In the genomic region with DNA sequence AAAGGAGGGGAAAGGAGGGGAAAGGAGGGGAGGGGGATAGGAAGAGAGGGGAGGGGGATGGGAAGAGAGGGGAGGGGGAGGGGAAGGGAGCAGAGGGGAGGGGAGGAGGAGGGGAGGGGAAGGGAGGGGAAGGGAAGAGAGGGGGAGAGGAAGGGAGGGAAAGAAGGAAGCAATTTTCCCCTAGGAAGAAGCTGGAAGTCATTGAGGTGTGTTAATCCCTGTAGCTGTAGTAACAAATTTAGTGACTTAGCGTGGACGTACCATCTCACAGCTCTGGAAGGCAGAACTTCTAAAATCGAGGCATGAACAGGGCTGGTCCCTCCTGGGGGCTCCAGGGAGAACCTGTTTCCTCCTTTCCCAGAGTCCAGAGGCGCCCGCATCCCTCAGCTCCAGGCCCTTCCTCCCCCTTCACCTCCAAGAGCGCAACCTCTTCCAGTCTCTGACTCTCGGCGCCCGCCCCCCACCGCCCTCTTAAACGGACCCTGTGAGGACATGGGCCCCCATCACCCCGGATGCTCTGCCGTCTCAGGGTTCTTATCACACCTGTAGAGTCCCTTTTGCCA, we compare ENCODE assay signal across 22 cellular contexts. TPM values are rescaled to one million over a fixed set of nuclear protein-coding genes. Genes with fewer than 3 reads are reported as not detected.
DNase-seq lines count a peak whose midpoint lies in the region; ATAC-seq, FAIRE-seq and TF ChIP-seq lines count a peak whose summit lies in the region.
"Had no signal": no experiment of that assay in that cellular context is flagged by ENCODE, and none has a peak within 500 bp of the region (broad histone marks: within the 10 kb centered on the region; RNA-seq: fewer than 3 reads in every experiment).

No MANE protein-coding gene starts in this region.

- FAIRE-seq in K562 (lab: Jason Lieb, UNC), result no peak
- FAIRE-seq: D721Med had no signal

- BruUV-seq in K562 (replicated peaks; lab: Mats Ljungman, UMichigan), result no TSS peak

- H3K36me3 Mint-ChIP-seq in naive thymus-derived CD4-positive, alpha-beta T cell, result no peaks in the 10 kb centered on the region
- H3K36me3 Mint-ChIP-seq: CD4-positive, CD25-positive, alpha-beta regulatory T cell had no signal

- ATAC-seq in K562, result no peak
- ATAC-seq in naive thymus-derived CD4-positive, alpha-beta T cell, result no peak

- H3K79me2 ChIP-seq in K562 (ENCODE audit: control insufficient read depth, insufficient read depth, low read length) (no peaks in the 10 kb centered on the region; the same call in 2 of the 3 replicates), trophoblast cell (ENCODE audit: control insufficient read depth, insufficient read depth, low read length, poor library complexity) (peaks cover 2% of the 10 kb centered on the region)

- peaks cover under 1% of the 10 kb centered on the region for H3K79me1 ChIP-seq in trophoblast cell (ENCODE audit: low read length)

- H4K91ac ChIP-seq in trophoblast cell (ENCODE audit: low read depth, low read length), result no peak overlapping the region

- H3K4me2 ChIP-seq in K562 (ENCODE audit: insufficient read depth, low read length) (no peak overlapping the region), trophoblast cell (ENCODE audit: low read length) (no peak overlapping the region)
- H3K4me2 ChIP-seq: BLaER1 treated with 17β-estradiol and CSF1 and Interleukin-3, amounts not matched to agents 10 nM and 100 nM had no signal

- H2BK5ac ChIP-seq in trophoblast cell (ENCODE audit: low read depth, low read length, poor library complexity), result no peak overlapping the region

- H3K27me3 Mint-ChIP-seq in naive thymus-derived CD4-positive, alpha-beta T cell, result peaks cover 0 to 8% (median 0%) of the 10 kb centered on the region in 5 donors

- no peak overlapping the region for H3K14ac ChIP-seq in trophoblast cell (ENCODE audit: low read length)

- H3K9me1 ChIP-seq in K562 (ENCODE audit: control insufficient read depth, insufficient read depth, low read length), result no peaks in the 10 kb centered on the region

- intact Hi-C loops in K562 (cut with micrococcal nuclease), result no loop called here
- intact Hi-C loops in naive thymus-derived CD4-positive, alpha-beta T cell (cut with micrococcal nuclease), result no loop called here

- peak overlapping the region in 1 of 9 donors; percentile 26 for H3K27ac Mint-ChIP-seq in naive thymus-derived CD4-positive, alpha-beta T cell
- H3K27ac Mint-ChIP-seq: CD4-positive, CD25-positive, alpha-beta regulatory T cell had no signal

- no peak overlapping the region for H3K4me3 Mint-ChIP-seq in naive thymus-derived CD4-positive, alpha-beta T cell

- TF ChIP-seq RAD21 in K562 (CRISPR knock-in tag; conservative IDR thresholded peaks at IDR 0.05 in 1 of 2, IDR thresholded peaks at IDR 0.05 in 1 of 2), result no peak

- 22% methylated on average over 11 of the region's 13 CpGs for WGBS in K562 (ENCODE audit: insufficient coverage, low coverage, missing lambda C conversion rate)
- WGBS in trophoblast cell (ENCODE audit: extremely low coverage, insufficient coverage, insufficient read length), result no CpG with 5 or more reads among the region's 13 CpGs

- no peak overlapping the region for H3K18ac ChIP-seq in trophoblast cell (ENCODE audit: low read length)

- no peak overlapping the region for H3K4ac ChIP-seq in trophoblast cell (ENCODE audit: low read depth, low read length)

- in situ Hi-C loops in K562 (cut with MboI), result no loop called here

- peaks cover 4% of the 10 kb centered on the region for H3K4me1 ChIP-seq in BE2C
- H3K4me1 ChIP-seq in HEK293 (ENCODE audit: control insufficient read depth, insufficient read depth, low read length), result no peaks in the 10 kb centered on the region
- peaks cover 0 to 52% of the 10 kb centered on the region in 2 experiments; a peak in 3 of 5 replicates for H3K4me1 ChIP-seq in K562 (replicated peaks in 1 of 2; ENCODE audit: control insufficient read depth in 2 of 2, insufficient read depth in 2 of 2, low read length in 2 of 2)
- peaks cover 0 to 2% of the 10 kb centered on the region in 2 experiments for H3K4me1 ChIP-seq in trophoblast cell (ENCODE audit: control insufficient read depth in 1 of 2, insufficient read depth in 2 of 2, low read length in 2 of 2)
- no peaks in the 10 kb centered on the region for H3K4me1 ChIP-seq in naive thymus-derived CD4-positive, alpha-beta T cell (ENCODE audit: control insufficient read depth in 2 of 2, insufficient read depth in 2 of 2, low read length in 2 of 2)

- H3K9me3 ChIP-seq in BE2C, result peaks cover 5% of the 10 kb centered on the region; the same call in 1 of the 2 replicates
- no peaks in the 10 kb centered on the region for H3K9me3 ChIP-seq in HEK293 (ENCODE audit: control insufficient read depth, insufficient read depth, low read depth, low read length)
- H3K9me3 ChIP-seq in K562 (replicated peaks; ENCODE audit: control insufficient read depth, insufficient read depth, low read depth, low read length), result peaks cover 4% of the 10 kb centered on the region
- peaks cover 5% of the 10 kb centered on the region for H3K9me3 ChIP-seq in trophoblast cell (ENCODE audit: insufficient read depth, low read depth, low read length)
- no peaks in the 10 kb centered on the region for H3K9me3 ChIP-seq in naive thymus-derived CD4-positive, alpha-beta T cell (ENCODE audit: control insufficient read depth in 2 of 3, low read length in 3 of 3)
- H3K9me3 ChIP-seq: BLaER1 treated with 17β-estradiol and CSF1 and Interleukin-3, amounts not matched to agents 10 nM and 100 nM; Caco-2 had no signal

- H3K4me1 Mint-ChIP-seq in naive thymus-derived CD4-positive, alpha-beta T cell, result peaks cover 0 to 21% (median 9%) of the 10 kb centered on the region in 7 donors

- no peak overlapping the region for H4K8ac ChIP-seq in trophoblast cell (ENCODE audit: low read depth, low read length)

- H3K27me3 ChIP-seq in BE2C, result peaks cover 3% of the 10 kb centered on the region; the same call in 1 of the 2 replicates
- no peaks in the 10 kb centered on the region for H3K27me3 ChIP-seq in K562 (ENCODE audit: control insufficient read depth in 2 of 2, insufficient read depth in 2 of 2, low read length in 2 of 2)
- peaks cover 2% of the 10 kb centered on the region for H3K27me3 ChIP-seq in trophoblast cell (ENCODE audit: insufficient read depth, low read length)
- no peaks in the 10 kb centered on the region for H3K27me3 ChIP-seq in naive thymus-derived CD4-positive, alpha-beta T cell (ENCODE audit: control insufficient read depth in 2 of 2, insufficient read depth in 2 of 2, low read length in 2 of 2)
- H3K27me3 ChIP-seq: BLaER1 treated with 17β-estradiol and CSF1 and Interleukin-3, amounts not matched to agents 10 nM and 100 nM had no signal

- no peak overlapping the region for H2BK12ac ChIP-seq in trophoblast cell (ENCODE audit: low read length)

- POLR2A ChIA-PET in HEK293 (lab: Yijun Ruan, JAX), result interaction anchor here (0.6 to 1.0 kb wide), 4 partner anchors 15 to 108 kb away, joined by 3 to 5 read pairs (median 4); no protein-coding TSS in a partner anchor
- POLR2A ChIA-PET in K562 (lab: Yijun Ruan, JAX), result interaction anchor here (1.2 kb wide), 1 partner anchor 15 kb away, joined by 6 read pairs; no protein-coding TSS in a partner anchor
- POLR2A ChIA-PET in naive thymus-derived CD4-positive, alpha-beta T cell (lab: Charles Lee), result interaction anchor here (0.6 kb wide), 1 partner anchor 235 kb away, joined by 3 read pairs; no protein-coding TSS in a partner anchor

- H4K20me1 ChIP-seq in K562 (replicated peaks; ENCODE audit: control insufficient read depth, insufficient read depth, low read length), result no peaks in the 10 kb centered on the region

- no peak for TF ChIP-seq POLR2A in K562 (conservative IDR thresholded peaks at IDR 0.05)

- TF ChIP-seq CTCF in BE2C (IDR thresholded peaks at IDR 0.05; ENCODE audit: low read depth, low read length) (no peak), HEK293 (tag by site-specific recombination; IDR thresholded peaks at IDR 0.05) (no peak), K562 (IDR thresholded peaks at IDR 0.05 in 2 of 3, conservative IDR thresholded peaks at IDR 0.05 in 1 of 3; ENCODE audit: insufficient read depth in 2 of 3, low read depth in 1 of 3, low read length in 3 of 3) (no peak)

- H3K27ac ChIP-seq in HEK293 (ENCODE audit: extremely low read depth, low read depth, low read length) (no peak overlapping the region), K562 (ENCODE audit: extremely low read depth, low read depth, low read length) (no peak overlapping the region), trophoblast cell (ENCODE audit: low read depth, low read length) (no peak overlapping the region)
- no peak overlapping the region for H3K27ac ChIP-seq in naive thymus-derived CD4-positive, alpha-beta T cell (ENCODE audit: low read depth, low read length)
- H3K27ac ChIP-seq: BLaER1 treated with 17β-estradiol and CSF1 and Interleukin-3, amounts not matched to agents 10 nM and 100 nM; HL-60 had no signal

- CTCF ChIA-PET in HEK293 (lab: Yijun Ruan, JAX) (interaction anchor here (1.3 kb wide), 1 partner anchor 20 kb away, joined by 3 read pairs; no protein-coding TSS in a partner anchor), K562 (lab: Yijun Ruan, JAX; ENCODE audit: low intra/inter-chr PET ratio) (no interaction called here)
- CTCF ChIA-PET in naive thymus-derived CD4-positive, alpha-beta T cell (lab: Charles Lee), result interaction anchor here (0.6 to 0.8 kb wide), 2 partner anchors 9 to 15 kb away, joined by 3 to 5 read pairs; no protein-coding TSS in a partner anchor

- H2BK120ac ChIP-seq in trophoblast cell (ENCODE audit: insufficient read depth, low read length, poor library complexity), result no peak overlapping the region

- H3K9ac ChIP-seq in K562 (ENCODE audit: insufficient read depth in 1 of 2, low read depth in 2 of 2, low read length in 2 of 2), result peak overlapping the region in 1 of 2 experiments; percentile 52; a peak in 1 of 4 replicates
- no peak overlapping the region for H3K9ac ChIP-seq in trophoblast cell (ENCODE audit: low read length)
- H3K9ac ChIP-seq: BLaER1 treated with 17β-estradiol and CSF1 and Interleukin-3, amounts not matched to agents 10 nM and 100 nM had no signal

- H3K9me3 Mint-ChIP-seq in naive thymus-derived CD4-positive, alpha-beta T cell, result peaks cover 0 to 4% (median 0%) of the 10 kb centered on the region in 11 donors
- H3K9me3 Mint-ChIP-seq: CD4-positive, CD25-positive, alpha-beta regulatory T cell had no signal

- peak; percentile 9 for DNase-seq in BE2C
- no peak for DNase-seq in K562 (ENCODE audit: extremely low read depth in 1 of 4, low spot score in 3 of 4)
- DNase-seq in trophoblast cell, result peak; percentile 86 to 88
- no peak for DNase-seq in NCI-H1930 (lab: John Stamatoyannopoulos, UW)
- no peak for DNase-seq in activated CD4-positive, alpha-beta T cell treated with anti-CD3 and anti-CD28 coated beads, Interleukin-2, amount 50 U/mL, for 48 hours
- no peak for DNase-seq in naive thymus-derived CD4-positive, alpha-beta T cell
- DNase-seq: 8988T; Caco-2; CD4-positive, CD25-positive, alpha-beta regulatory T cell; DMS153; DMS79 treated with DMSO at 0.1 percent for 48 hours; GF-D8; GOT3; H7; IMR-90; KBM-7 had no signal

- H2AFZ ChIP-seq in K562 (ENCODE audit: low read depth, low read length), result no peak overlapping the region
- no peak overlapping the region for H2AFZ ChIP-seq in trophoblast cell (ENCODE audit: insufficient read depth, low read length, poor library complexity)

- no peak overlapping the region for H3K23ac ChIP-seq in trophoblast cell (ENCODE audit: low read length)

- H3K36me3 ChIP-seq in BE2C (no peaks in the 10 kb centered on the region), HEK293 (ENCODE audit: control insufficient read depth in 2 of 2, insufficient read depth in 1 of 2, low read length in 2 of 2) (no peaks in the 10 kb centered on the region), K562 (ENCODE audit: control insufficient read depth, insufficient read depth, low read length) (no peaks in the 10 kb centered on the region), trophoblast cell (ENCODE audit: control insufficient read depth in 1 of 2, insufficient read depth in 2 of 2, low read length in 2 of 2) (no peaks in the 10 kb centered on the region)
- H3K36me3 ChIP-seq in naive thymus-derived CD4-positive, alpha-beta T cell (ENCODE audit: control insufficient read depth in 2 of 3, insufficient read depth in 3 of 3, low read length in 3 of 3), result no peaks in the 10 kb centered on the region
- H3K36me3 ChIP-seq: BLaER1 treated with 17β-estradiol and CSF1 and Interleukin-3, amounts not matched to agents 10 nM and 100 nM had no signal

- no peak for TF ChIP-seq EP300 in K562 (IDR thresholded peaks at IDR 0.05; ENCODE audit: low read length)

- H3K4me3 ChIP-seq in BE2C (ENCODE audit: low read depth, low read length) (no peak overlapping the region), HEK293 (ENCODE audit: low read depth, low read length) (no peak overlapping the region), K562 (no peak overlapping the region), trophoblast cell (ENCODE audit: low read depth, low read length) (no peak overlapping the region)
- H3K4me3 ChIP-seq in naive thymus-derived CD4-positive, alpha-beta T cell (ENCODE audit: low read length), result no peak overlapping the region
- H3K4me3 ChIP-seq: BLaER1 treated with 17β-estradiol and CSF1 and Interleukin-3, amounts not matched to agents 10 nM and 100 nM had no signal

- H4K12ac ChIP-seq in trophoblast cell (ENCODE audit: low read depth, low read length), result no peak overlapping the region

- H2AK5ac ChIP-seq in trophoblast cell (ENCODE audit: low read length), result no peak overlapping the region

RNA-seq across cellular contexts. Expression of a gene that starts 5.6 kb away (rescaled TPM):
- polyA plus RNA-seq in BE2C (2012; ENCODE audit: insufficient read depth, insufficient read length, low read depth), result 318 TPM
- 34.1 and 85.3 TPM in 2 replicates for total RNA-seq in K562 (2011; cell fraction: chromatin; rRNA removed; ENCODE audit: low replicate concordance)
- total RNA-seq in K562 (2011; cell fraction: nucleolus; rRNA removed), result 68.2 and 70.5 TPM in 2 replicates
- 40.9 and 50.4 TPM in 2 replicates for total RNA-seq in K562 (2011; cell fraction: nucleoplasm; rRNA removed)
- total RNA-seq in K562 (2014; rRNA removed) (203 and 207 TPM in 2 replicates), K562 (2014; rRNA removed; fragmentation: Illumina TruSeq; extraction: Trizol) (33.0 and 36.2 TPM in 2 replicates), K562 (2015; rRNA removed; fragmentation: Illumina TruSeq; extraction: Trizol) (65.5 and 75.7 TPM in 2 replicates), K562 (2021) (125 and 130 TPM in 2 replicates)
- polyA plus RNA-seq in K562 (2011; rRNA removed) (82.7 and 103 TPM in 2 replicates), K562 (2014; fragmentation: Illumina TruSeq; extraction: Trizol) (55.7 and 88.4 TPM in 2 replicates), K562 (2014; fragmentation: Nextera tagmentation; extraction: Ambion mirVana) (1 to 10 TPM in 1 of 2 experiments, under 1 TPM in 1; 0.80 to 1.0 TPM), K562 (2014; rRNA removed) (125 and 142 TPM in 2 replicates)
- polyA plus RNA-seq in K562 (2011; cell fraction: cytosol; rRNA removed), result 89.6 and 173 TPM in 2 replicates
- polyA plus RNA-seq in K562 (2011; cell fraction: nucleus; rRNA removed), result 83.8 and 124 TPM in 2 replicates
- polyA plus RNA-seq in K562 (2012), result 72.7 and 83.2 TPM in 2 replicates
- polyA minus RNA-seq in K562 (2011; rRNA and poly(A)+ RNA removed), result 16.2 and 28.5 TPM in 2 replicates
- polyA minus RNA-seq in K562 (2011; cell fraction: cytosol; rRNA and poly(A)+ RNA removed), result 36.4 and 44.9 TPM in 2 replicates
- polyA minus RNA-seq in K562 (2011; cell fraction: nucleus; rRNA and poly(A)+ RNA removed), result 18.4 and 20.5 TPM in 2 replicates
- 85.4 and 86.0 TPM in 2 replicates for polyA plus RNA-seq in trophoblast cell (2013)
- 10 to 100 TPM; 39.0 to 47.3 (median 45.8) TPM for total RNA-seq in naive thymus-derived CD4-positive, alpha-beta T cell
- 10 to 100 TPM; 20.4 to 41.4 TPM for polyA plus RNA-seq in naive thymus-derived CD4-positive, alpha-beta T cell

RNA-seq across cellular contexts. Expression of a gene that starts 17.9 kb away (rescaled TPM):
- 4.1 TPM for polyA plus RNA-seq in BE2C (2012; ENCODE audit: insufficient read depth, insufficient read length, low read depth)
- 0.49 and 1.6 TPM in 2 replicates for total RNA-seq in K562 (2011; cell fraction: chromatin; rRNA removed; ENCODE audit: low replicate concordance)
- 4.0 and 4.5 TPM in 2 replicates for total RNA-seq in K562 (2011; cell fraction: nucleolus; rRNA removed)
- 1.4 and 1.9 TPM in 2 replicates for total RNA-seq in K562 (2011; cell fraction: nucleoplasm; rRNA removed)
- total RNA-seq in K562 (2014; rRNA removed) (2.3 and 2.6 TPM in 2 replicates), K562 (2014; rRNA removed; fragmentation: Illumina TruSeq; extraction: Trizol) (not detected in 2 replicates), K562 (2015; rRNA removed; fragmentation: Illumina TruSeq; extraction: Trizol) (0.62 and 1.1 TPM in 2 replicates), K562 (2021) (0.72 and 1.8 TPM in 2 replicates)
- polyA plus RNA-seq in K562 (2011; rRNA removed) (0.70 and 0.97 TPM in 2 replicates), K562 (2014; fragmentation: Illumina TruSeq; extraction: Trizol) (0.61 TPM in 1 of 2 replicates, not detected in the other), K562 (2014; fragmentation: Nextera tagmentation; extraction: Ambion mirVana) (under 1 TPM; 0.08 to 0.27 TPM), K562 (2014; rRNA removed) (1.8 and 2.2 TPM in 2 replicates)
- 1.9 and 5.9 TPM in 2 replicates for polyA plus RNA-seq in K562 (2011; cell fraction: cytosol; rRNA removed)
- polyA plus RNA-seq in K562 (2011; cell fraction: nucleus; rRNA removed), result 0.87 and 1.8 TPM in 2 replicates
- 1.7 and 3.5 TPM in 2 replicates for polyA plus RNA-seq in K562 (2012)
- not detected in 2 replicates for polyA minus RNA-seq in K562 (2011; rRNA and poly(A)+ RNA removed)
- 2.5 TPM in 1 of 2 replicates, not detected in the other for polyA minus RNA-seq in K562 (2011; cell fraction: cytosol; rRNA and poly(A)+ RNA removed)
- polyA minus RNA-seq in K562 (2011; cell fraction: nucleus; rRNA and poly(A)+ RNA removed), result not detected in 2 replicates
- polyA plus RNA-seq in trophoblast cell (2013), result 0.08 and 0.12 TPM in 2 replicates
- 10 to 100 TPM; 30.0 to 81.4 (median 67.8) TPM for total RNA-seq in naive thymus-derived CD4-positive, alpha-beta T cell
- 100 to 1,000 TPM; 138 to 181 TPM for polyA plus RNA-seq in naive thymus-derived CD4-positive, alpha-beta T cell
- total RNA-seq: Caco-2, HT1080, IMR-90 had no signal
- polyA plus RNA-seq: AG04450 had no signal

RNA-seq across cellular contexts. Expression of a gene that starts 18.6 kb away (rescaled TPM):
- polyA plus RNA-seq in BE2C (2012; ENCODE audit: insufficient read depth, insufficient read length, low read depth), result 78.4 TPM
- 7.0 and 14.9 TPM in 2 replicates for total RNA-seq in K562 (2011; cell fraction: chromatin; rRNA removed; ENCODE audit: low replicate concordance)
- 10.1 and 11.5 TPM in 2 replicates for total RNA-seq in K562 (2011; cell fraction: nucleolus; rRNA removed)
- 5.3 and 6.3 TPM in 2 replicates for total RNA-seq in K562 (2011; cell fraction: nucleoplasm; rRNA removed)
- 22.6 and 31.6 TPM in 2 replicates for total RNA-seq in K562 (2014; rRNA removed)
- 0.32 and 0.47 TPM in 2 replicates for total RNA-seq in K562 (2014; rRNA removed; fragmentation: Illumina TruSeq; extraction: Trizol)
- total RNA-seq in K562 (2015; rRNA removed; fragmentation: Illumina TruSeq; extraction: Trizol), result 1.2 and 2.3 TPM in 2 replicates
- 13.0 and 15.5 TPM in 2 replicates for total RNA-seq in K562 (2021)
- polyA plus RNA-seq in K562 (2011; rRNA removed), result 0.93 and 1.2 TPM in 2 replicates
- 1.9 and 24.8 TPM in 2 replicates for polyA plus RNA-seq in K562 (2011; cell fraction: cytosol; rRNA removed)
- 1.8 and 3.9 TPM in 2 replicates for polyA plus RNA-seq in K562 (2011; cell fraction: nucleus; rRNA removed)
- 5.5 and 10.3 TPM in 2 replicates for polyA plus RNA-seq in K562 (2012)
- 0.30 and 0.33 TPM in 2 replicates for polyA plus RNA-seq in K562 (2014; fragmentation: Illumina TruSeq; extraction: Trizol)
- not detected for polyA plus RNA-seq in K562 (2014; fragmentation: Nextera tagmentation; extraction: Ambion mirVana)
- polyA plus RNA-seq in K562 (2014; rRNA removed), result 12.2 and 15.0 TPM in 2 replicates
- polyA minus RNA-seq in K562 (2011; rRNA and poly(A)+ RNA removed), result 0.74 and 0.78 TPM in 2 replicates
- 1.6 and 5.0 TPM in 2 replicates for polyA minus RNA-seq in K562 (2011; cell fraction: cytosol; rRNA and poly(A)+ RNA removed)
- polyA minus RNA-seq in K562 (2011; cell fraction: nucleus; rRNA and poly(A)+ RNA removed), result 3.2 and 3.8 TPM in 2 replicates
- 4.2 and 4.8 TPM in 2 replicates for polyA plus RNA-seq in trophoblast cell (2013)
- 10 to 100 TPM; 21.6 to 34.5 (median 22.7) TPM for total RNA-seq in naive thymus-derived CD4-positive, alpha-beta T cell
- 10 to 100 TPM; 24.2 to 36.4 TPM for polyA plus RNA-seq in naive thymus-derived CD4-positive, alpha-beta T cell

RNA-seq across cellular contexts. Expression of a gene that starts 29.7 kb away (rescaled TPM):
- polyA plus RNA-seq in BE2C (2012; ENCODE audit: insufficient read depth, insufficient read length, low read depth), result 2.2 TPM
- total RNA-seq in K562 (2011; cell fraction: chromatin; rRNA removed; ENCODE audit: low replicate concordance), result not detected in 2 replicates
- total RNA-seq in K562 (2011; cell fraction: nucleolus; rRNA removed), result 0.79 and 1.0 TPM in 2 replicates
- total RNA-seq in K562 (2011; cell fraction: nucleoplasm; rRNA removed), result not detected in 2 replicates
- total RNA-seq in K562 (2014; rRNA removed) (0.09 and 0.20 TPM in 2 replicates), K562 (2014; rRNA removed; fragmentation: Illumina TruSeq; extraction: Trizol) (not detected in 2 replicates), K562 (2015; rRNA removed; fragmentation: Illumina TruSeq; extraction: Trizol) (not detected in 2 replicates), K562 (2021) (0.09 TPM in 1 of 2 replicates, not detected in the other)
- polyA plus RNA-seq in K562 (2011; rRNA removed) (0.05 TPM in 1 of 2 replicates, not detected in the other), K562 (2014; fragmentation: Illumina TruSeq; extraction: Trizol) (not detected in 2 replicates), K562 (2014; fragmentation: Nextera tagmentation; extraction: Ambion mirVana) (not detected), K562 (2014; rRNA removed) (0.12 and 0.36 TPM in 2 replicates)
- polyA plus RNA-seq in K562 (2011; cell fraction: cytosol; rRNA removed), result 0.12 TPM in 1 of 2 replicates, not detected in the other
- 0.18 and 0.40 TPM in 2 replicates for polyA plus RNA-seq in K562 (2011; cell fraction: nucleus; rRNA removed)
- polyA plus RNA-seq in K562 (2012), result 0.27 and 0.82 TPM in 2 replicates
- polyA minus RNA-seq in K562 (2011; rRNA and poly(A)+ RNA removed), result not detected in 2 replicates
- not detected in 2 replicates for polyA minus RNA-seq in K562 (2011; cell fraction: cytosol; rRNA and poly(A)+ RNA removed)
- 0.22 TPM in 1 of 2 replicates, not detected in the other for polyA minus RNA-seq in K562 (2011; cell fraction: nucleus; rRNA and poly(A)+ RNA removed)
- polyA plus RNA-seq in trophoblast cell (2013), result 0.45 and 0.54 TPM in 2 replicates
- 1 to 10 TPM in 2 of 5 experiments, under 1 TPM in 2, not detected in 1; 0.24 to 1.8 (median 0.83) TPM for total RNA-seq in naive thymus-derived CD4-positive, alpha-beta T cell
- polyA plus RNA-seq in naive thymus-derived CD4-positive, alpha-beta T cell, result under 1 TPM in 1 of 2 donors, not detected in 1; 0.12 TPM
- total RNA-seq: H7, HT1080, IMR-90 had no signal
- polyA plus RNA-seq: AG04450 had no signal

RNA-seq across cellular contexts. Expression of a gene that starts 46.5 kb away (rescaled TPM):
- 2,598 TPM for polyA plus RNA-seq in BE2C (2012; ENCODE audit: insufficient read depth, insufficient read length, low read depth)
- 106 and 369 TPM in 2 replicates for total RNA-seq in K562 (2011; cell fraction: chromatin; rRNA removed; ENCODE audit: low replicate concordance)
- 735 and 796 TPM in 2 replicates for total RNA-seq in K562 (2011; cell fraction: nucleolus; rRNA removed)
- total RNA-seq in K562 (2011; cell fraction: nucleoplasm; rRNA removed), result 350 and 437 TPM in 2 replicates
- 398 and 484 TPM in 2 replicates for total RNA-seq in K562 (2014; rRNA removed)
- 59.1 and 89.1 TPM in 2 replicates for total RNA-seq in K562 (2014; rRNA removed; fragmentation: Illumina TruSeq; extraction: Trizol)
- 211 and 220 TPM in 2 replicates for total RNA-seq in K562 (2015; rRNA removed; fragmentation: Illumina TruSeq; extraction: Trizol)
- total RNA-seq in K562 (2021), result 495 and 506 TPM in 2 replicates
- polyA plus RNA-seq in K562 (2011; rRNA removed), result 129 and 411 TPM in 2 replicates
- 277 and 455 TPM in 2 replicates for polyA plus RNA-seq in K562 (2011; cell fraction: cytosol; rRNA removed)
- 198 and 199 TPM in 2 replicates for polyA plus RNA-seq in K562 (2011; cell fraction: nucleus; rRNA removed)
- polyA plus RNA-seq in K562 (2012), result 362 and 456 TPM in 2 replicates
- 187 and 351 TPM in 2 replicates for polyA plus RNA-seq in K562 (2014; fragmentation: Illumina TruSeq; extraction: Trizol)
- polyA plus RNA-seq in K562 (2014; fragmentation: Nextera tagmentation; extraction: Ambion mirVana), result 10 to 100 TPM in 1 of 2 experiments, 1 to 10 TPM in 1; 4.6 to 17.9 TPM
- 236 and 311 TPM in 2 replicates for polyA plus RNA-seq in K562 (2014; rRNA removed)
- polyA minus RNA-seq in K562 (2011; rRNA and poly(A)+ RNA removed), result 61.0 and 70.9 TPM in 2 replicates
- 197 and 315 TPM in 2 replicates for polyA minus RNA-seq in K562 (2011; cell fraction: cytosol; rRNA and poly(A)+ RNA removed)
- 48.1 and 72.2 TPM in 2 replicates for polyA minus RNA-seq in K562 (2011; cell fraction: nucleus; rRNA and poly(A)+ RNA removed)
- polyA plus RNA-seq in trophoblast cell (2013), result 506 and 509 TPM in 2 replicates
- total RNA-seq in naive thymus-derived CD4-positive, alpha-beta T cell, result 100 to 1,000 TPM; 109 to 247 (median 120) TPM
- polyA plus RNA-seq in naive thymus-derived CD4-positive, alpha-beta T cell, result 100 to 1,000 TPM; 246 to 349 TPM

Comparison
In these comparisons a context has a peak if more than half of its experiments do, and no peak if none do; other contexts are left out.
1. DNase-seq: peak in BE2C (single experiment) and trophoblast cell (2 of 2); none in K562 (0 of 4), NCI-H1930 (0 of 2), activated CD4-positive, alpha-beta T cell treated with anti-CD3 and anti-CD28 coated beads, Interleukin-2, amount 50 U/mL, for 48 hours (0 of 2) and naive thymus-derived CD4-positive, alpha-beta T cell (0 of 9).
2. RNA of a gene that starts 17.9 kb away (total RNA-seq): 30.0 to 81.4 TPM in naive thymus-derived CD4-positive, alpha-beta T cell; 0.49 to 4.5 TPM in K562; every median in the first group is over 4 times any median in the second.